24 cellular contexts compared by ENCODE assay signal in genomic region chr17:76337413-76337777, GRCh38. TPM values are rescaled to one million over a fixed set of nuclear protein-coding genes. Genes with fewer than 3 reads are reported as not detected.
A peak's percentile ranks its signal among the peaks of the same experiment; 100 is the strongest.
DNase-seq lines count a peak whose midpoint lies in the region; ATAC-seq and TF ChIP-seq lines count a peak whose summit lies in the region.
"Had no signal": no experiment of that assay in that cellular context is flagged by ENCODE, and none has a peak within 500 bp of the region (broad histone marks: within the 10 kb centered on the region; RNA-seq: fewer than 3 reads in every experiment).

No MANE protein-coding gene starts in this region.

- no peak overlapping the region for H3K4me2 ChIP-seq in IMR-90 (ENCODE audit: low read depth, low read length)
- no peak overlapping the region for H3K4me2 ChIP-seq in osteoblast (ENCODE audit: insufficient read depth, low read length)

- H3K9me3 ChIP-seq in IMR-90 (ENCODE audit: control insufficient read depth, insufficient read depth, low read length) (no peaks in the 10 kb centered on the region), osteoblast (ENCODE audit: low read depth, low read length) (no peaks in the 10 kb centered on the region)
- H3K9me3 ChIP-seq: esophagus squamous epithelium, HAP-1, vagina had no signal

- H3K23ac ChIP-seq in IMR-90 (ENCODE audit: low read depth, low read length): no peak overlapping the region

- H3K36me3 ChIP-seq in IMR-90 (ENCODE audit: control insufficient read depth, insufficient read depth, low read length) (peaks cover 17% of the 10 kb centered on the region), osteoblast (ENCODE audit: insufficient read depth, low read length) (peaks cover 7% of the 10 kb centered on the region)

- BruUV-seq in Calu3 (replicated peaks; lab: Mats Ljungman, UMichigan) (no TSS peak), IMR-90 (replicated peaks; lab: Mats Ljungman, UMichigan) (no TSS peak)

- DNase-seq in Calu3 (peak; percentile 28), IMR-90 (peak; percentile 18), dermis blood vessel endothelial cell (peak; percentile 31), osteoblast (ENCODE audit: insufficient read length, low spot score, missing footprints) (peak; percentile 57), activated T-cell treated with anti-CD3 and anti-CD28 coated beads for 4 hours (no peak), nephron progenitor cell (no peak), DMS114 treated with DMSO at 0.1 percent for 48 hours (lab: John Stamatoyannopoulos, UW; ENCODE audit: unreplicated experiment) (no peak), 8988T (no peak)
- DNase-seq: activated CD8-positive, alpha-beta T cell treated with anti-CD3 and anti-CD28 coated beads, Interleukin-2, amount 10 ng/mL, durations not matched to agents 7 days and 5 days; activated naive CD8-positive, alpha-beta T cell treated with anti-CD3 and anti-CD28 coated beads for 36 hours; AML-193; esophagus squamous epithelium; islet precursor cell; mesendoderm; MM.1S; NCI-H187 treated with DMSO at 0.1 percent for 48 hours; NCI-H446 treated with DMSO at 0.1 percent for 48 hours; SHP77; WERI-Rb-1 had no signal

- H3K14ac ChIP-seq in IMR-90 (replicated peaks; ENCODE audit: low read depth, low read length): no peak overlapping the region

- WGBS in IMR-90 (ENCODE audit: extremely low coverage in 2 of 2, insufficient read length in 1 of 2), 2 experiments: no CpG with 5 or more reads among the region's 6 CpGs

- in situ Hi-C loops in IMR-90 (cut with MboI; ENCODE audit: low sequenced_read_pairs): no loop called here

- peaks cover 48% of the 10 kb centered on the region for H3K79me2 ChIP-seq in osteoblast (ENCODE audit: insufficient read depth, low read length)

- H2BK20ac ChIP-seq in IMR-90 (ENCODE audit: low read depth, low read length): no peak overlapping the region

- H3K4me1 Mint-ChIP-seq in Calu3 (ENCODE audit: low read depth, unreplicated experiment) (no peaks in the 10 kb centered on the region), nephron progenitor cell (no peaks in the 10 kb centered on the region)

- H3K27ac ChIP-seq in IMR-90 (ENCODE audit: insufficient read depth, low read length): no peak overlapping the region
- no peak overlapping the region for H3K27ac ChIP-seq in osteoblast (ENCODE audit: low read depth, low read length)
- H3K27ac ChIP-seq: dorsolateral prefrontal cortex, esophagus squamous epithelium, vagina, WERI-Rb-1 had no signal

- no peak overlapping the region for H2BK5ac ChIP-seq in IMR-90 (ENCODE audit: low read depth, low read length, poor library complexity, severe bottlenecking)

- peaks cover 20% of the 10 kb centered on the region for H4K20me1 ChIP-seq in IMR-90 (ENCODE audit: insufficient read depth, low read length)
- peaks cover 9% of the 10 kb centered on the region for H4K20me1 ChIP-seq in osteoblast (ENCODE audit: insufficient read depth, low read length)

- no peak overlapping the region for H3K56ac ChIP-seq in IMR-90 (ENCODE audit: extremely low read depth, insufficient read depth, low read length)

- intact Hi-C loops in Calu3 (cut with micrococcal nuclease; ENCODE audit: unreplicated experiment) (no loop called here), IMR-90 (cut with micrococcal nuclease) (no loop called here)

- H3K9me1 ChIP-seq in IMR-90 (ENCODE audit: insufficient read depth, low read length): peaks cover 16% of the 10 kb centered on the region

- H2AK5ac ChIP-seq in IMR-90 (ENCODE audit: low read depth, low read length): no peak overlapping the region

- H3K27ac Mint-ChIP-seq in Calu3 (ENCODE audit: unreplicated experiment): no peak overlapping the region
- no peak overlapping the region for H3K27ac Mint-ChIP-seq in nephron progenitor cell
- H3K27ac Mint-ChIP-seq: activated CD8-positive, alpha-beta T cell treated with anti-CD3 and anti-CD28 coated beads, Interleukin-2, amount 10 ng/mL, durations not matched to agents 7 days and 5 days; activated naive CD8-positive, alpha-beta T cell treated with anti-CD3 and anti-CD28 coated beads for 36 hours; stimulated activated naive CD8-positive, alpha-beta T cell treated with anti-CD3 and anti-CD28 coated beads, Interleukin-15, Interleukin-2, amounts not matched to agents 100 ng/mL and 50 ng/mL, for 24 hours had no signal

- no peak overlapping the region for H2BK15ac ChIP-seq in IMR-90 (ENCODE audit: low read depth, low read length)

- no peak overlapping the region for H2AK9ac ChIP-seq in IMR-90 (replicated peaks; ENCODE audit: low read depth, low read length, poor library complexity)

- TF ChIP-seq RAD21 in IMR-90 (IDR thresholded peaks at IDR 0.05; ENCODE audit: low read length): no peak

- no peak overlapping the region for H4K5ac ChIP-seq in IMR-90 (ENCODE audit: low read depth, low read length)

- no peak overlapping the region for H3K4me3 ChIP-seq in IMR-90 (ENCODE audit: insufficient read depth, low read depth, low read length)
- H3K4me3 ChIP-seq in osteoblast (ENCODE audit: insufficient read depth, low read length): no peak overlapping the region
- H3K4me3 ChIP-seq: dorsolateral prefrontal cortex, esophagus squamous epithelium, HAP-1, vagina had no signal

- H2BK120ac ChIP-seq in IMR-90 (ENCODE audit: low read depth, low read length): no peak overlapping the region

- TF ChIP-seq CTCF in Calu3 (IDR thresholded peaks at IDR 0.05; ENCODE audit: unreplicated experiment): no peak
- TF ChIP-seq CTCF in IMR-90 (conservative IDR thresholded peaks at IDR 0.05; ENCODE audit: low read depth, low read length): no peak
- no peak for TF ChIP-seq CTCF in osteoblast (IDR thresholded peaks at IDR 0.05; ENCODE audit: extremely low read depth, low read depth, low read length)
- TF ChIP-seq CTCF in nephron progenitor cell (IDR thresholded peaks at IDR 0.05): no peak

- H3K27me3 Mint-ChIP-seq in Calu3 (ENCODE audit: unreplicated experiment) (no peaks in the 10 kb centered on the region), nephron progenitor cell (ENCODE audit: low read depth, poor library complexity) (peaks cover 2% of the 10 kb centered on the region)
- H3K27me3 Mint-ChIP-seq: activated naive CD8-positive, alpha-beta T cell treated with anti-CD3 and anti-CD28 coated beads for 36 hours; stimulated activated naive CD8-positive, alpha-beta T cell treated with anti-CD3 and anti-CD28 coated beads, Interleukin-15, Interleukin-2, amounts not matched to agents 100 ng/mL and 50 ng/mL, for 24 hours had no signal

- H3K4ac ChIP-seq in IMR-90 (ENCODE audit: low read depth, low read length): no peak overlapping the region

- dilution Hi-C loops in IMR-90 (cut with HindIII; ENCODE audit: low sequenced_read_pairs, unreplicated experiment): no loop called here

- no peak overlapping the region for H4K91ac ChIP-seq in IMR-90 (ENCODE audit: insufficient read depth, low read depth, low read length)

- H3K18ac ChIP-seq in IMR-90 (ENCODE audit: low read depth, low read length): no peak overlapping the region

- no peak; the same call in 1 of the 2 replicates for ATAC-seq in IMR-90 (ENCODE audit: low read depth)
- ATAC-seq: activated CD8-positive, alpha-beta T cell treated with anti-CD3 and anti-CD28 coated beads, Interleukin-2, amount 10 ng/mL, durations not matched to agents 7 days and 5 days had no signal

- H3K9me3 Mint-ChIP-seq in Calu3 (ENCODE audit: low read depth, unreplicated experiment) (no peaks in the 10 kb centered on the region), nephron progenitor cell (no peaks in the 10 kb centered on the region)
- H3K9me3 Mint-ChIP-seq: activated naive CD8-positive, alpha-beta T cell treated with anti-CD3 and anti-CD28 coated beads for 36 hours; neural crest cell; stimulated activated naive CD8-positive, alpha-beta T cell treated with anti-CD3 and anti-CD28 coated beads, Interleukin-15, Interleukin-2, amounts not matched to agents 100 ng/mL and 50 ng/mL, for 24 hours had no signal

- H4K8ac ChIP-seq in IMR-90 (ENCODE audit: low read depth in 2 of 2, low read length in 2 of 2): no peak overlapping the region

- TF ChIP-seq POLR2A in IMR-90 (IDR thresholded peaks at IDR 0.05; ENCODE audit: low read depth, low read length): no peak

- no peak overlapping the region for H2AFZ ChIP-seq in IMR-90 (replicated peaks; ENCODE audit: low read length, poor library complexity)
- no peak overlapping the region for H2AFZ ChIP-seq in osteoblast (ENCODE audit: low read length)

- H3K9ac ChIP-seq in IMR-90 (ENCODE audit: low read depth, low read length): no peak overlapping the region

- POLR2A ChIA-PET in IMR-90 (lab: Charles Lee; ENCODE audit: unreplicated experiment): no interaction called here

- H3K4me3 Mint-ChIP-seq in Calu3 (ENCODE audit: low read depth, unreplicated experiment) (no peak overlapping the region), nephron progenitor cell (no peak overlapping the region)
- H3K4me3 Mint-ChIP-seq: activated CD8-positive, alpha-beta T cell treated with anti-CD3 and anti-CD28 coated beads, Interleukin-2, amount 10 ng/mL, durations not matched to agents 7 days and 5 days; activated naive CD8-positive, alpha-beta T cell treated with anti-CD3 and anti-CD28 coated beads for 36 hours; neural crest cell; stimulated activated naive CD8-positive, alpha-beta T cell treated with anti-CD3 and anti-CD28 coated beads, Interleukin-15, Interleukin-2, amounts not matched to agents 100 ng/mL and 50 ng/mL, for 24 hours had no signal

- peaks cover 35 to 55% of the 10 kb centered on the region in 2 experiments for H3K79me1 ChIP-seq in IMR-90 (ENCODE audit: low read depth in 1 of 2, low read length in 2 of 2)

- CTCF ChIA-PET in Calu3 (lab: Charles Lee) (interaction anchor here (0.9 to 1.1 kb wide), 2 partner anchors 16 to 58 kb away, joined by 3 to 4 read pairs; partner anchors contain the start of gene PRPSAP1), IMR-90 (lab: Yijun Ruan, JAX) (interaction anchor here (0.6 kb wide), 1 partner anchor 29 kb away, joined by 3 read pairs; no protein-coding TSS in a partner anchor)

- H3K4me1 ChIP-seq in IMR-90 (ENCODE audit: control insufficient read depth, insufficient read depth, low read length) (peaks cover 11% of the 10 kb centered on the region), osteoblast (ENCODE audit: insufficient read depth, low read length) (peaks cover 10% of the 10 kb centered on the region)
- H3K4me1 ChIP-seq: esophagus squamous epithelium, HAP-1, vagina had no signal

- no peaks in the 10 kb centered on the region for H3K36me3 Mint-ChIP-seq in Calu3 (ENCODE audit: insufficient read depth, unreplicated experiment)
- H3K36me3 Mint-ChIP-seq in nephron progenitor cell (ENCODE audit: low read depth): peaks cover 46% of the 10 kb centered on the region
- H3K36me3 Mint-ChIP-seq: activated naive CD8-positive, alpha-beta T cell treated with anti-CD3 and anti-CD28 coated beads for 36 hours had no signal

- H3K27me3 ChIP-seq in IMR-90 (ENCODE audit: control insufficient read depth, insufficient read depth, low read length): no peaks in the 10 kb centered on the region
- H3K27me3 ChIP-seq in osteoblast (ENCODE audit: insufficient read depth, low read length): no peaks in the 10 kb centered on the region
- H3K27me3 ChIP-seq: dorsolateral prefrontal cortex, esophagus squamous epithelium, vagina had no signal

RNA-seq across cellular contexts. Expression of gene PRPSAP1, which starts 16.3 kb away (rescaled TPM):
- 41.2 and 42.6 TPM in 2 replicates for total RNA-seq in Calu3 (2022)
- 29.2 and 34.4 TPM in 2 replicates for total RNA-seq in IMR-90 (2012; rRNA removed)
- polyA plus RNA-seq in IMR-90 (2012; rRNA removed): 38.6 and 48.6 TPM in 2 replicates
- polyA plus RNA-seq in IMR-90 (2012; cell fraction: cytosol; rRNA removed): 29.6 and 34.4 TPM in 2 replicates
- 40.4 and 135 TPM in 2 replicates for polyA plus RNA-seq in IMR-90 (2012; cell fraction: nucleus; rRNA removed; ENCODE audit: low replicate concordance)
- 128 and 131 TPM in 2 replicates for total RNA-seq in dermis blood vessel endothelial cell
- total RNA-seq in osteoblast: 79.6 and 82.2 TPM in 2 replicates

RNA-seq across cellular contexts. Expression of gene QRICH2, which starts 29.3 kb away (rescaled TPM):
- total RNA-seq in Calu3 (2022): 3.0 and 3.9 TPM in 2 replicates
- 3.9 and 4.8 TPM in 2 replicates for total RNA-seq in IMR-90 (2012; rRNA removed)
- polyA plus RNA-seq in IMR-90 (2012; rRNA removed): 4.3 and 4.7 TPM in 2 replicates
- polyA plus RNA-seq in IMR-90 (2012; cell fraction: cytosol; rRNA removed): 1.5 and 2.8 TPM in 2 replicates
- 30.2 and 57.3 TPM in 2 replicates for polyA plus RNA-seq in IMR-90 (2012; cell fraction: nucleus; rRNA removed; ENCODE audit: low replicate concordance)
- 8.5 and 13.8 TPM in 2 replicates for total RNA-seq in dermis blood vessel endothelial cell
- total RNA-seq in osteoblast: 2.9 and 3.6 TPM in 2 replicates

RNA-seq across cellular contexts. Expression of gene SPHK1, which starts 47.0 kb away (rescaled TPM):
- total RNA-seq in Calu3 (2022) (1.5 and 1.7 TPM in 2 replicates), IMR-90 (2012; rRNA removed) (44.4 and 45.8 TPM in 2 replicates), dermis blood vessel endothelial cell (259 and 272 TPM in 2 replicates), osteoblast (112 and 142 TPM in 2 replicates)
- polyA plus RNA-seq in IMR-90 (2012; rRNA removed): 82.7 and 94.2 TPM in 2 replicates
- 89.5 and 99.7 TPM in 2 replicates for polyA plus RNA-seq in IMR-90 (2012; cell fraction: cytosol; rRNA removed)
- polyA plus RNA-seq in IMR-90 (2012; cell fraction: nucleus; rRNA removed; ENCODE audit: low replicate concordance): 571 and 890 TPM in 2 replicates

Comparison
In these comparisons a context has a peak if more than half of its experiments do, and no peak if none do; other contexts are left out.
1. DNase-seq: peak in Calu3 (single experiment), IMR-90 (single experiment), dermis blood vessel endothelial cell (single experiment) and osteoblast (single experiment); none in activated T-cell treated with anti-CD3 and anti-CD28 coated beads for 4 hours (single experiment), nephron progenitor cell (single experiment), DMS114 treated with DMSO at 0.1 percent for 48 hours (single experiment) and 8988T (single experiment).
2. RNA of gene SPHK1, which starts 47.0 kb away (total RNA-seq): 259 to 272 TPM in dermis blood vessel endothelial cell, 112 to 142 TPM in osteoblast and 44.4 to 45.8 TPM in IMR-90; 1.5 to 1.7 TPM in Calu3; every median in the first group is over 10 times any median in the second.